ENCODE assay signal across 17 cellular contexts in the genomic region with DNA sequence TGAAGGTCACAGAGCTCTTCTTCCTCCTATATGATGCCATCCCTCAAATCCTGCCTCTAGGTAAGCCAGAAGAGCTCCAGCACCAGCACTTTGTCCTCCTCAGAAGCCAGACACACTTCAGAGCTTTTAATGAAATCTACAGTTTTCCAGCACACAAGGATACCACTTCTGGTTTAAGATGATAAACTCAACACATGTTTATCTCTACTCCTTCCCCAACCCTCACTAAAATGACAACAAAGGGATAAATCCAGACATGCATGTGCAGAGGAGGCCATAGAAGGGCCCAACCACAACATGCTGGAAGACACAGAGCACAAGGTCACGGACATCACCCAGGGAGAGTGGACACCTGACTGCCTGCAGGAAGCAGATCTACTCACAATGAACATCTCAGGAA.
"Had no signal": no experiment of that assay in that cellular context is flagged by ENCODE, and none has a peak within 500 bp of the region (broad histone marks: within the 10 kb centered on the region; RNA-seq: fewer than 3 reads in every experiment).

No MANE protein-coding gene starts in this region.

- ATAC-seq: esophagus mucosa, gastrocnemius medialis, left lobe of liver, natural killer cell, right cardiac atrium had no signal

- H3K36me3 ChIP-seq: gastrocnemius medialis, ovary had no signal

- H3K4me1 ChIP-seq: gastrocnemius medialis had no signal

- H3K27ac ChIP-seq: dorsolateral prefrontal cortex, gastrocnemius medialis, ovary had no signal

- H3K9me3 ChIP-seq: gastrocnemius medialis, mucosa of descending colon, ovary had no signal

- H3K4me3 ChIP-seq: dorsolateral prefrontal cortex, gastrocnemius medialis, mucosa of descending colon, ovary had no signal

- DNase-seq: cortex of kidney; dorsolateral prefrontal cortex; effector CD8-positive, alpha-beta T cell; gastrocnemius medialis; islet precursor cell; mammary epithelial cell; natural killer cell; nucleus accumbens; ovary; right cardiac atrium; small intestine; stimulated activated CD4-positive, alpha-beta T cell treated with anti-CD3 and anti-CD28 coated beads, Interleukin-12 subunit alpha, Interleukin-12 subunit beta, amount 100 ng/mL, for 4 hours; stimulated activated naive CD4-positive, alpha-beta T cell treated with Interleukin-2 at 50 U/mL for 16 hours had no signal

- FAIRE-seq: small intestine, urothelium cell line had no signal

- H3K27me3 ChIP-seq: ovary had no signal
